8 cellular contexts compared by ENCODE assay signal in genomic region chr12:130715996-130716917, GRCh38. TPM values are rescaled to one million over a fixed set of nuclear protein-coding genes. Genes with fewer than 3 reads are reported as not detected.
DNase-seq lines count a peak whose midpoint lies in the region; ATAC-seq and TF ChIP-seq lines count a peak whose summit lies in the region.

Gene RIMBP2, minus strand, starts transcription at chr12:130716299. Its CDS starts 237,286 bp downstream, at chr12:130479013.

- H3K4me1 ChIP-seq in ACC112 (ENCODE audit: control insufficient read depth, insufficient read depth, low read length, unreplicated experiment): no peaks in the 10 kb centered on the region
- peaks cover 4% of the 10 kb centered on the region for H3K4me1 ChIP-seq in iPS-15b (ENCODE audit: control insufficient read depth, insufficient read depth, low read length)
- H3K4me1 ChIP-seq in spleen: peaks cover 0 to 34% (median 16%) of the 10 kb centered on the region in 6 donors

- H3K27ac ChIP-seq in ACC112 (ENCODE audit: low read depth, low read length) (no peak within 1 kb of the TSS), SK-N-MC (no peak within 1 kb of the TSS), spleen (no peak within 1 kb of the TSS)

- no peak within 1 kb of the TSS for H3K9ac ChIP-seq in SK-N-MC (ENCODE audit: insufficient read length)
- H3K9ac ChIP-seq in iPS-15b (ENCODE audit: low read depth, low read length): no peak within 1 kb of the TSS

- no peak for TF ChIP-seq CTCF in spleen (IDR thresholded peaks at IDR 0.05 in 8 of 11, conservative IDR thresholded peaks at IDR 0.05 in 3 of 11)

- ATAC-seq in HG03108 (IDR thresholded peaks at IDR 0.05; ENCODE audit: unreplicated experiment) (no peak), GM19455 (IDR thresholded peaks at IDR 0.05; ENCODE audit: unreplicated experiment) (no peak), GM21515 (IDR thresholded peaks at IDR 0.05; ENCODE audit: unreplicated experiment) (no peak)

- no peaks in the 10 kb centered on the region for H3K36me3 ChIP-seq in ACC112 (ENCODE audit: insufficient read depth, low read length)
- H3K36me3 ChIP-seq in SK-N-MC (ENCODE audit: insufficient read depth, low read length): no peaks in the 10 kb centered on the region
- no peaks in the 10 kb centered on the region for H3K36me3 ChIP-seq in iPS-15b (ENCODE audit: control insufficient read depth, insufficient read depth, low read length)
- no peaks in the 10 kb centered on the region for H3K36me3 ChIP-seq in spleen

- H3K27me3 ChIP-seq in ACC112 (ENCODE audit: insufficient read depth, low read length) (peaks cover 59% of the 10 kb centered on the region), iPS-15b (ENCODE audit: control insufficient read depth, insufficient read depth, low read length) (peaks cover 56% of the 10 kb centered on the region), spleen (replicated peaks in 1 of 7) (peaks cover 0 to 71% (median 30%) of the 10 kb centered on the region in 7 donors)

- no peaks in the 10 kb centered on the region for H3K9me3 ChIP-seq in SK-N-MC (ENCODE audit: low read depth, low read length)
- H3K9me3 ChIP-seq in iPS-15b (ENCODE audit: control insufficient read depth, insufficient read depth, low read length): no peaks in the 10 kb centered on the region
- peaks cover 0 to 12% (median 0%) of the 10 kb centered on the region in 8 donors for H3K9me3 ChIP-seq in spleen

- TF ChIP-seq POLR2A in spleen (IDR thresholded peaks at IDR 0.05): no peak

- H3K4me3 ChIP-seq in ACC112 (ENCODE audit: low read depth, low read length) (peak within 1 kb of the TSS; percentile 69), SK-N-MC (peak within 1 kb of the TSS; percentile 66), iPS-15b (ENCODE audit: low read depth, low read length) (peak within 1 kb of the TSS; percentile 92), spleen (peak within 1 kb of the TSS in 7 of 8 donors; percentile 16 to 58 (median 29))

- WGBS in spleen, 5 donors: 1 to 5% (median 2%) methylated on average over 33 of the region's 33 CpGs

- no peaks in the 10 kb centered on the region for H3K79me2 ChIP-seq in ACC112 (ENCODE audit: control insufficient read depth, insufficient read depth, low read length, unreplicated experiment)

- no peak within 1 kb of the TSS for H2AFZ ChIP-seq in ACC112 (ENCODE audit: low read length, unreplicated experiment)

- DNase-seq in HT1080 (ENCODE audit: low read depth) (peak; percentile 30), SK-N-MC (ENCODE audit: low read depth, low spot score) (no peak), spleen (peak; percentile 34)

- intact Hi-C loops in spleen (cut with DNase I; ENCODE audit: low total_unique reads): no loop called here

RNA-seq across cellular contexts. Expression of gene RIMBP2, which starts in this region (rescaled TPM):
- 0.07 TPM in 1 of 2 replicates, not detected in the other for total RNA-seq in HT1080 (2014; rRNA removed; shearing (Covaris generic))
- not detected in 2 replicates for polyA plus RNA-seq in HT1080 (2015; cell fraction: cytosol; rRNA removed)
- polyA plus RNA-seq in HT1080 (2015; cell fraction: nucleus; rRNA removed): not detected in 2 replicates
- 1 to 10 TPM in 4 of 7 donors, under 1 TPM in 3; 0.77 to 5.2 (median 2.3) TPM for total RNA-seq in spleen
- under 1 TPM; 0.05 to 0.64 (median 0.13) TPM for polyA plus RNA-seq in spleen

Comparison
In these comparisons a context has a peak if more than half of its experiments do, and no peak if none do; other contexts are left out.
1. Peak in DNase-seq in HT1080; RNA of the gene not detected or under 1 TPM.
2. H3K4me3 ChIP-seq: peak in every context shown above with its lines; median percentile 92 in iPS-15b; 69 in ACC112; 66 in SK-N-MC; 29 in spleen.